8 cellular contexts compared by ENCODE assay signal in genomic region chr12:40107803-40108620, GRCh38. TPM values are rescaled to one million over a fixed set of nuclear protein-coding genes. Genes with fewer than 3 reads are reported as not detected.
DNase-seq lines count a peak whose midpoint lies in the region; TF ChIP-seq lines count a peak whose summit lies in the region.
"Had no signal": no experiment of that assay in that cellular context is flagged by ENCODE, and none has a peak within 500 bp of the region (broad histone marks: within the 10 kb centered on the region; RNA-seq: fewer than 3 reads in every experiment).

No MANE protein-coding gene starts in this region.

- H3K4me1 Mint-ChIP-seq in HFFc6 (ENCODE audit: low read depth), result peaks cover 27% of the 10 kb centered on the region

- H3K27me3 ChIP-seq in dorsolateral prefrontal cortex, result peaks cover 0 to 6% (median 0%) of the 10 kb centered on the region in 45 donors
- H3K27me3 ChIP-seq: uterus had no signal

- H3K9me3 Mint-ChIP-seq in HFFc6, result no peaks in the 10 kb centered on the region

- H3K27ac Mint-ChIP-seq in HFFc6, result no peak overlapping the region

- H3K36me3 Mint-ChIP-seq in HFFc6 (ENCODE audit: low read depth), result no peaks in the 10 kb centered on the region

- H3K4me3 Mint-ChIP-seq in HFFc6, result peak overlapping the region; percentile 86; the same call in 1 of the 2 replicates

- peak overlapping the region in 36 of 59 donors; percentile 9 to 97 (median 85) for H3K4me3 ChIP-seq in dorsolateral prefrontal cortex

- TF ChIP-seq CTCF in HFFc6 (IDR thresholded peaks at IDR 0.05) (peak; percentile 66), dorsolateral prefrontal cortex (IDR thresholded peaks at IDR 0.05 in 54 of 56, conservative IDR thresholded peaks at IDR 0.05 in 2 of 56; ENCODE audit: low read depth in 1 of 56, partially characterized antibody in 56 of 56) (peak in 11 of 56 donors; percentile 6 to 49 (median 26))

- H3K27me3 Mint-ChIP-seq in HFFc6 (ENCODE audit: insufficient read depth), result peaks cover 8% of the 10 kb centered on the region

- DNase-seq in HFFc6 (no peak), SW480 (ENCODE audit: low spot score) (peak; percentile 25), dorsolateral prefrontal cortex (no peak), NAMALWA (ENCODE audit: low spot score) (no peak), SIG-M5 (lab: John Stamatoyannopoulos, UW) (no peak)
- peak; percentile 46 to 50 for DNase-seq in stimulated activated CD4-positive, alpha-beta T cell treated with anti-CD3 and anti-CD28 coated beads, Interleukin-2, amount 100 ng/mL, for 24 hours
- no peak for DNase-seq in activated CD4-positive, CD25-positive, alpha-beta regulatory T cell treated with anti-CD3 and anti-CD28 coated beads, Interleukin-2, amount 50 U/mL, for 72 hours

- intact Hi-C loops in dorsolateral prefrontal cortex (cut with DNase I), result loop anchor here (1.0 to 5.0 kb wide), 4 partner anchors 96 to 341 kb away; no protein-coding TSS in a partner anchor

- H3K27ac ChIP-seq in dorsolateral prefrontal cortex, result peak overlapping the region in 2 of 59 donors; percentile 0 to 81

RNA-seq across cellular contexts. Expression of gene SLC2A13, which starts 2.1 kb away (rescaled TPM):
- total RNA-seq in HFFc6 (2021; fragmentation: NEBNext Ultra II Directional; extraction: Animal tissue kit (Norgen Biotek cat#: 25700)), result 1 to 10 TPM; 2.3 to 3.3 (median 2.9) TPM
- 100 to 1,000 TPM in 1 of 120 experiments, 10 to 100 TPM in 119; 18.4 to 103 (median 59.5) TPM for total RNA-seq in dorsolateral prefrontal cortex

Comparison
In these comparisons a context has a peak if more than half of its experiments do, and no peak if none do; other contexts are left out.
1. DNase-seq: peak in SW480 (single experiment) and stimulated activated CD4-positive, alpha-beta T cell treated with anti-CD3 and anti-CD28 coated beads, Interleukin-2, amount 100 ng/mL, for 24 hours (2 of 2); none in HFFc6 (single experiment), dorsolateral prefrontal cortex (0 of 10), NAMALWA (single experiment), SIG-M5 (single experiment) and activated CD4-positive, CD25-positive, alpha-beta regulatory T cell treated with anti-CD3 and anti-CD28 coated beads, Interleukin-2, amount 50 U/mL, for 72 hours (single experiment).
2. RNA of gene SLC2A13, which starts 2.1 kb away (total RNA-seq): 18.4 to 103 TPM in dorsolateral prefrontal cortex; 2.3 to 3.3 TPM in HFFc6; every median in the first group is over 4 times any median in the second.